21 cellular contexts compared by ENCODE assay signal in genomic region chr17:44871546-44871945, GRCh38. TPM values are rescaled to one million over a fixed set of nuclear protein-coding genes. Genes with fewer than 3 reads are reported as not detected.
DNase-seq lines count a peak whose midpoint lies in the region; ATAC-seq and TF ChIP-seq lines count a peak whose summit lies in the region.
"Had no signal": no experiment of that assay in that cellular context is flagged by ENCODE, and none has a peak within 500 bp of the region (broad histone marks: within the 10 kb centered on the region; RNA-seq: fewer than 3 reads in every experiment).

No MANE protein-coding gene starts in this region.

- H3K27ac Mint-ChIP-seq in brain: peak overlapping the region in 3 of 5 experiments; percentile 65 to 91 (median 78)
- H3K27ac Mint-ChIP-seq: CD4-positive, CD25-positive, alpha-beta regulatory T cell had no signal

- no peaks in the 10 kb centered on the region for H3K27me3 Mint-ChIP-seq in brain
- H3K27me3 Mint-ChIP-seq: CD4-positive, CD25-positive, alpha-beta regulatory T cell had no signal

- H3K4me3 ChIP-seq in heart right ventricle (no peak overlapping the region), psoas muscle (no peak overlapping the region), stomach (no peak overlapping the region), HAP-1 (no peak overlapping the region)
- H3K4me3 ChIP-seq: SK-N-MC had no signal

- H3K27ac ChIP-seq in heart right ventricle: peak overlapping the region in 2 of 10 donors; percentile 0 to 43
- peak overlapping the region; percentile 69 for H3K27ac ChIP-seq in psoas muscle
- H3K27ac ChIP-seq in stomach: peak overlapping the region in 3 of 5 donors; percentile 10 to 73 (median 42)
- H3K27ac ChIP-seq: SK-N-MC had no signal

- H3K9me3 Mint-ChIP-seq in brain: no peaks in the 10 kb centered on the region
- H3K9me3 Mint-ChIP-seq: CD4-positive, CD25-positive, alpha-beta regulatory T cell had no signal

- no peak for TF ChIP-seq EP300 in stomach (IDR thresholded peaks at IDR 0.05)

- in situ Hi-C loops in HAP-1 (cut with MboI; ENCODE audit: low sequenced_read_pairs): no loop called here

- ATAC-seq in heart right ventricle (no peak), psoas muscle (no peak)
- ATAC-seq: HepG2 had no signal

- peaks cover 59% of the 10 kb centered on the region for H3K36me3 Mint-ChIP-seq in brain

- intact Hi-C loops in cardiac septum (cut with DNase I) (no loop called here), heart right ventricle (cut with DNase I) (no loop called here), psoas muscle (cut with DNase I) (no loop called here), stomach (cut with DNase I; ENCODE audit: low total_unique reads) (no loop called here)

- H3K9me3 ChIP-seq in heart right ventricle (no peaks in the 10 kb centered on the region), psoas muscle (no peaks in the 10 kb centered on the region), stomach (no peaks in the 10 kb centered on the region), HAP-1 (no peaks in the 10 kb centered on the region)

- H3K4me1 ChIP-seq in heart right ventricle (peaks cover 0 to 27% (median 9%) of the 10 kb centered on the region in 9 donors), psoas muscle (peaks cover 20% of the 10 kb centered on the region), stomach (peaks cover 0 to 24% (median 0%) of the 10 kb centered on the region in 4 donors), HAP-1 (no peaks in the 10 kb centered on the region)

- H3K27me3 ChIP-seq in heart right ventricle (no peaks in the 10 kb centered on the region), psoas muscle (ENCODE audit: insufficient read depth in 3 of 3, low read length in 2 of 3) (no peaks in the 10 kb centered on the region), stomach (no peaks in the 10 kb centered on the region), HAP-1 (ENCODE audit: low read depth) (no peaks in the 10 kb centered on the region)

- TF ChIP-seq CTCF in heart right ventricle (IDR thresholded peaks at IDR 0.05) (no peak), brain (conservative IDR thresholded peaks at IDR 0.05) (no peak), psoas muscle (IDR thresholded peaks at IDR 0.05) (no peak), stomach (IDR thresholded peaks at IDR 0.05) (no peak)

- WGBS in heart right ventricle, 2 donors: 94 to 97% methylated on average over 12 of the region's 12 CpGs
- 90 to 96% (median 94%) methylated on average over 12 of the region's 12 CpGs for WGBS in psoas muscle, 3 donors
- WGBS in stomach, 5 donors: 95 to 98% (median 97%) methylated on average over 12 of the region's 12 CpGs

- TF ChIP-seq POLR2A in stomach (IDR thresholded peaks at IDR 0.05): no peak

- H3K4me3 Mint-ChIP-seq in brain: no peak overlapping the region
- H3K4me3 Mint-ChIP-seq: CD4-positive, CD25-positive, alpha-beta regulatory T cell had no signal

- DNase-seq in cardiac septum (ENCODE audit: low spot score) (peak; percentile 20), heart right ventricle (no peak), psoas muscle (no peak), stomach (no peak), HAP-1 (ENCODE audit: low spot score in 2 of 2) (no peak), NCI-H1436 treated with DMSO at 0.1 percent for 48 hours (lab: John Stamatoyannopoulos, UW) (no peak)
- no peak for DNase-seq in stimulated activated naive CD4-positive, alpha-beta T cell treated with Interleukin-2 at 50 U/mL for 16 hours (lab: John Stamatoyannopoulos, UW)
- DNase-seq: CD4-positive, CD25-positive, alpha-beta regulatory T cell; Karpas-422; NCI-H1436; NCI-H187 treated with DMSO at 0.1 percent for 48 hours; NCI-H524 treated with DMSO at 0.1 percent for 48 hours; RPMI8226; SIG-M5 had no signal

- H3K36me3 ChIP-seq in heart right ventricle: peaks cover 0 to 100% (median 42%) of the 10 kb centered on the region in 9 donors
- H3K36me3 ChIP-seq in psoas muscle (ENCODE audit: insufficient read depth in 1 of 2, low read depth in 1 of 2): peaks cover 12 to 95% of the 10 kb centered on the region in 2 donors
- H3K36me3 ChIP-seq in stomach: peaks cover 49 to 98% (median 97%) of the 10 kb centered on the region in 4 donors
- H3K36me3 ChIP-seq in HAP-1 (replicated peaks): peaks cover 81% of the 10 kb centered on the region

- no peaks in the 10 kb centered on the region for H3K4me1 Mint-ChIP-seq in brain
- H3K4me1 Mint-ChIP-seq: CD4-positive, CD25-positive, alpha-beta regulatory T cell had no signal

RNA-seq across cellular contexts. Expression of gene HIGD1B, which starts 23.9 kb away (rescaled TPM):
- 10.3 TPM for total RNA-seq in cardiac septum
- 10 to 100 TPM in 4 of 10 donors, 1 to 10 TPM in 6; 4.7 to 26.6 (median 8.1) TPM for total RNA-seq in heart right ventricle
- 10 to 100 TPM; 24.3 to 61.9 TPM for polyA plus RNA-seq in heart right ventricle
- 21.9 TPM for polyA plus RNA-seq in brain (ENCODE audit: insufficient read depth, low read depth, low replicate concordance)
- total RNA-seq in psoas muscle: 10 to 100 TPM in 1 of 4 donors, 1 to 10 TPM in 3; 4.6 to 17.9 (median 6.7) TPM
- polyA plus RNA-seq in psoas muscle: 10 to 100 TPM in 2 of 3 donors, 1 to 10 TPM in 1; 10.0 to 14.2 (median 13.1) TPM
- total RNA-seq in stomach: under 1 TPM in 1 of 5 donors, not detected in 4; 0.92 TPM
- 1 to 10 TPM; 2.1 to 5.4 (median 2.4) TPM for polyA plus RNA-seq in stomach
- total RNA-seq: A172; CD4-positive, CD25-positive, alpha-beta regulatory T cell; H4; HepG2; HT1080 had no signal
- polyA plus RNA-seq: BJ; CD4-positive, CD25-positive, alpha-beta regulatory T cell; HepG2 had no signal

RNA-seq across cellular contexts. Expression of gene EFTUD2, which starts 27.7 kb away (rescaled TPM):
- total RNA-seq in cardiac septum (62.0 TPM), heart right ventricle (10 to 100 TPM; 52.3 to 78.2 (median 62.9) TPM), psoas muscle (100 to 1,000 TPM in 3 of 4 donors, 10 to 100 TPM in 1; 73.7 to 114 (median 103) TPM), stomach (100 to 1,000 TPM in 3 of 5 donors, 10 to 100 TPM in 2; 70.1 to 176 (median 111) TPM)
- polyA plus RNA-seq in heart right ventricle (10 to 100 TPM; 21.6 to 54.5 TPM), brain (ENCODE audit: insufficient read depth, low read depth, low replicate concordance) (95.8 TPM), psoas muscle (100 to 1,000 TPM in 1 of 3 donors, 10 to 100 TPM in 2; 46.0 to 102 (median 78.7) TPM), stomach (10 to 100 TPM; 15.9 to 28.6 (median 21.2) TPM)

RNA-seq across cellular contexts. Expression of gene GJC1, which starts 41.5 kb away (rescaled TPM):
- total RNA-seq in cardiac septum (32.0 TPM), heart right ventricle (10 to 100 TPM; 13.9 to 41.5 (median 23.8) TPM), psoas muscle (1 to 10 TPM; 4.7 to 7.9 (median 5.7) TPM), stomach (10 to 100 TPM in 4 of 5 donors, 1 to 10 TPM in 1; 9.7 to 53.1 (median 35.6) TPM)
- polyA plus RNA-seq in heart right ventricle (10 to 100 TPM; 10.9 to 17.0 TPM), brain (ENCODE audit: insufficient read depth, low read depth, low replicate concordance) (6.8 TPM), psoas muscle (1 to 10 TPM; 2.2 to 2.7 (median 2.5) TPM), stomach (1 to 10 TPM in 1 of 3 donors, under 1 TPM in 2; 0.31 to 3.5 (median 0.62) TPM)
- total RNA-seq: CD4-positive, CD25-positive, alpha-beta regulatory T cell had no signal
- polyA plus RNA-seq: CD4-positive, CD25-positive, alpha-beta regulatory T cell had no signal

RNA-seq across cellular contexts. Expression of gene GFAP, which starts 43.8 kb away (rescaled TPM):
- total RNA-seq in cardiac septum: 7.0 TPM
- 1 to 10 TPM; 3.1 to 8.6 (median 7.4) TPM for total RNA-seq in heart right ventricle
- 1 to 10 TPM; 2.1 to 6.1 TPM for polyA plus RNA-seq in heart right ventricle
- polyA plus RNA-seq in brain (ENCODE audit: insufficient read depth, low read depth, low replicate concordance): 4,939 TPM
- under 1 TPM in 1 of 4 donors, not detected in 3; 0.54 TPM for total RNA-seq in psoas muscle
- under 1 TPM; 0.11 to 0.52 (median 0.34) TPM for polyA plus RNA-seq in psoas muscle
- total RNA-seq in stomach: 1 to 10 TPM in 1 of 5 donors, not detected in 4; 9.7 TPM
- polyA plus RNA-seq in stomach: 1 to 10 TPM in 1 of 3 donors, under 1 TPM in 2; 0.15 to 1.4 (median 0.23) TPM
- total RNA-seq: A172; CD4-positive, CD25-positive, alpha-beta regulatory T cell; H4 had no signal
- polyA plus RNA-seq: CD4-positive, CD25-positive, alpha-beta regulatory T cell had no signal
